1 cellular context compared by ENCODE assay signal in genomic region chr6:17602888-17603287, GRCh38.
TF ChIP-seq lines count a peak whose summit lies in the region.

No MANE protein-coding gene starts in this region.

TF ChIP-seq in HepG2, 621 proteins besides CTCF, POLR2A, EP300 and RAD21 (continued from another document and continues in another):
- TF ChIP-seq CSRNP1 (CRISPR knock-in tag; IDR thresholded peaks at IDR 0.05) = no peak
- 0 out of 2 replicates have a peak, but pooled peaks have one; percentile 20 for TF ChIP-seq DMAP1 (CRISPR knock-in tag; IDR thresholded peaks at IDR 0.05)
- peak; percentile 79 for TF ChIP-seq CEBPG (CRISPR knock-in tag; IDR thresholded peaks at IDR 0.05)
- TF ChIP-seq ZFP36L1 (CRISPR knock-in tag; IDR thresholded peaks at IDR 0.05) = no peak
- TF ChIP-seq RFX1 (IDR thresholded peaks at IDR 0.05) = no peak
- peak; percentile 21; the same call in 1 of the 2 replicates for TF ChIP-seq ZNF614 (CRISPR knock-in tag; IDR thresholded peaks at IDR 0.05; ENCODE audit: borderline replicate concordance)
- TF ChIP-seq NFYB (CRISPR knock-in tag; IDR thresholded peaks at IDR 0.05) = no peak
- TF ChIP-seq NR1H2 (CRISPR knock-in tag; IDR thresholded peaks at IDR 0.05; ENCODE audit: borderline replicate concordance, low read depth) = no peak
- TF ChIP-seq SMC3 (IDR thresholded peaks at IDR 0.05; ENCODE audit: low read length) = no peak
- no peak for TF ChIP-seq ZNF234 (CRISPR knock-in tag; conservative IDR thresholded peaks at IDR 0.05)
- TF ChIP-seq CEBPZ (IDR thresholded peaks at IDR 0.05; ENCODE audit: low read length) = no peak
- TF ChIP-seq IKZF4 (CRISPR knock-in tag; IDR thresholded peaks at IDR 0.05; ENCODE audit: borderline replicate concordance, low read depth, not compliant biosample characterization) = no peak
- no peak for TF ChIP-seq GFI1 (CRISPR knock-in tag; IDR thresholded peaks at IDR 0.05; ENCODE audit: borderline replicate concordance)
- TF ChIP-seq JARID2 (CRISPR knock-in tag; IDR thresholded peaks at IDR 0.05; ENCODE audit: insufficient replicate concordance) = no peak
- TF ChIP-seq RORA (CRISPR knock-in tag; IDR thresholded peaks at IDR 0.05) = no peak
- TF ChIP-seq SMAD9 (CRISPR knock-in tag; IDR thresholded peaks at IDR 0.05) = no peak
- no peak for TF ChIP-seq ZNF850 (CRISPR knock-in tag; conservative IDR thresholded peaks at IDR 0.05)
- TF ChIP-seq KDM5A (IDR thresholded peaks at IDR 0.05; ENCODE audit: borderline replicate concordance, low read length) = no peak
- TF ChIP-seq ZNF569 (CRISPR knock-in tag; IDR thresholded peaks at IDR 0.05; ENCODE audit: borderline replicate concordance) = no peak
- TF ChIP-seq ZFP91 (CRISPR knock-in tag; IDR thresholded peaks at IDR 0.05; ENCODE audit: borderline replicate concordance) = no peak
- TF ChIP-seq ERF (CRISPR knock-in tag; IDR thresholded peaks at IDR 0.05) = no peak
- peak; percentile 77; the same call in 1 of the 2 replicates for TF ChIP-seq ISL2 (CRISPR knock-in tag; IDR thresholded peaks at IDR 0.05)
- no peak for TF ChIP-seq ATAD3A (CRISPR knock-in tag; IDR thresholded peaks at IDR 0.05)
- TF ChIP-seq MATR3 (CRISPR knock-in tag; IDR thresholded peaks at IDR 0.05) = no peak
- TF ChIP-seq TAF1 (CRISPR knock-in tag; IDR thresholded peaks at IDR 0.05) = no peak
- no peak for TF ChIP-seq DDIT3 (CRISPR knock-in tag; IDR thresholded peaks at IDR 0.05)
- TF ChIP-seq NFRKB (IDR thresholded peaks at IDR 0.05) = no peak
- TF ChIP-seq BHLHE40 (IDR thresholded peaks at IDR 0.05; ENCODE audit: low read length) = no peak
- TF ChIP-seq SOX6 (IDR thresholded peaks at IDR 0.05) = no peak
- TF ChIP-seq SOX6 (CRISPR knock-in tag; IDR thresholded peaks at IDR 0.05) = peak; percentile 42; the same call in 1 of the 2 replicates
- no peak for TF ChIP-seq ZNF343 (CRISPR knock-in tag; IDR thresholded peaks at IDR 0.05)
- no peak for TF ChIP-seq KAT7 (CRISPR knock-in tag; IDR thresholded peaks at IDR 0.05; ENCODE audit: borderline replicate concordance)
- TF ChIP-seq HNF1B (CRISPR knock-in tag; IDR thresholded peaks at IDR 0.05) = no peak
- no peak for TF ChIP-seq FOXO1 (CRISPR knock-in tag; IDR thresholded peaks at IDR 0.05)
- TF ChIP-seq U2AF2 (IDR thresholded peaks at IDR 0.05; ENCODE audit: low read depth, low read length) = no peak
- no peak for TF ChIP-seq HOMEZ (CRISPR knock-in tag; IDR thresholded peaks at IDR 0.05; ENCODE audit: low read depth)
- TF ChIP-seq ZNF232 (CRISPR knock-in tag; IDR thresholded peaks at IDR 0.05; ENCODE audit: borderline replicate concordance) = no peak
- no peak for TF ChIP-seq ESRRA (CRISPR knock-in tag; IDR thresholded peaks at IDR 0.05; ENCODE audit: low read depth)
- no peak for TF ChIP-seq CENPT (CRISPR knock-in tag; IDR thresholded peaks at IDR 0.05; ENCODE audit: low read depth)
- no peak for TF ChIP-seq ZNF710 (CRISPR knock-in tag; IDR thresholded peaks at IDR 0.05; ENCODE audit: borderline replicate concordance)
- TF ChIP-seq ZNF563 (CRISPR knock-in tag; IDR thresholded peaks at IDR 0.05) = no peak
- no peak for TF ChIP-seq NFE2 (CRISPR knock-in tag; IDR thresholded peaks at IDR 0.05)
- TF ChIP-seq ELF4 (CRISPR knock-in tag; IDR thresholded peaks at IDR 0.05; ENCODE audit: borderline replicate concordance) = 0 out of 2 replicates have a peak, but pooled peaks have one; percentile 36
- no peak for TF ChIP-seq ZNF441 (CRISPR knock-in tag; IDR thresholded peaks at IDR 0.05; ENCODE audit: borderline replicate concordance)
- no peak for TF ChIP-seq U2AF1 (optimal IDR thresholded peaks at IDR 0.05; ENCODE audit: low read depth, low read length)
- TF ChIP-seq ZBTB10 (CRISPR knock-in tag; IDR thresholded peaks at IDR 0.05; ENCODE audit: borderline replicate concordance) = no peak
- peak; percentile 36; the same call in 1 of the 2 replicates for TF ChIP-seq ETV5 (CRISPR knock-in tag; IDR thresholded peaks at IDR 0.05; ENCODE audit: borderline replicate concordance)
- no peak for TF ChIP-seq ZNF576 (CRISPR knock-in tag; IDR thresholded peaks at IDR 0.05)
- TF ChIP-seq DNMT1 (CRISPR knock-in tag; IDR thresholded peaks at IDR 0.05) = no peak
- no peak for TF ChIP-seq ZNF83 (CRISPR knock-in tag; IDR thresholded peaks at IDR 0.05; ENCODE audit: borderline replicate concordance)
- TF ChIP-seq ZNF382 (CRISPR knock-in tag; IDR thresholded peaks at IDR 0.05; ENCODE audit: borderline replicate concordance) = no peak
- no peak for TF ChIP-seq ZNF574 (CRISPR knock-in tag; IDR thresholded peaks at IDR 0.05)
- no peak for TF ChIP-seq ZFY (CRISPR knock-in tag; IDR thresholded peaks at IDR 0.05)
